Comparison of ENCODE assay signal across 7 cellular contexts in genomic region chrX:97123001-97123400, GRCh38.
"Had no signal": no experiment of that assay in that cellular context is flagged by ENCODE, and none has a peak within 500 bp of the region (broad histone marks: within the 10 kb centered on the region; RNA-seq: fewer than 3 reads in every experiment).

No MANE protein-coding gene starts in this region.

- ATAC-seq: HepG2, K562 had no signal

- H3K27ac ChIP-seq: HL-60 had no signal

- DNase-seq: IMR-90, KBM-7, KG1 had no signal

- H3K4me3 ChIP-seq: K562 had no signal

- FAIRE-seq: HepG2, HTR-8/SVneo, K562 had no signal
